In genomic region chr18:30971338-30971956, GRCh38 we compare ENCODE assay signal across 10 cellular contexts.
DNase-seq lines count a peak whose midpoint lies in the region; ATAC-seq, FAIRE-seq and TF ChIP-seq lines count a peak whose summit lies in the region.
"Had no signal": no experiment of that assay in that cellular context is flagged by ENCODE, and none has a peak within 500 bp of the region (broad histone marks: within the 10 kb centered on the region; RNA-seq: fewer than 3 reads in every experiment).

No MANE protein-coding gene starts in this region.

- H3K27me3 ChIP-seq in HL-60 (ENCODE audit: insufficient read depth, poor library complexity, severe bottlenecking) (no peaks in the 10 kb centered on the region), stomach (no peaks in the 10 kb centered on the region)

- TF ChIP-seq POLR2A in stomach (IDR thresholded peaks at IDR 0.05) (no peak), H54 (IDR thresholded peaks at IDR 0.05; ENCODE audit: low read depth, low read length) (no peak)

- no peaks in the 10 kb centered on the region for H3K36me3 ChIP-seq in stomach
- H3K36me3 ChIP-seq: HAP-1 had no signal

- intact Hi-C loops in stomach (cut with DNase I; ENCODE audit: low total_unique reads): no loop called here

- no peaks in the 10 kb centered on the region for H3K9me3 ChIP-seq in stomach
- H3K9me3 ChIP-seq: HAP-1 had no signal

- H3K4me3 ChIP-seq in AG10803 (ENCODE audit: low read length) (no peak overlapping the region), HL-60 (replicated peaks; ENCODE audit: insufficient read depth, low read length) (no peak overlapping the region), fibroblast of pulmonary artery (replicated peaks; ENCODE audit: low read depth, low read length) (no peak overlapping the region), stomach (no peak overlapping the region)
- H3K4me3 ChIP-seq: HAP-1 had no signal

- H3K4me1 ChIP-seq in stomach: peaks cover 0 to 4% (median 0%) of the 10 kb centered on the region in 4 donors
- H3K4me1 ChIP-seq: HAP-1 had no signal

- no peak overlapping the region for H3K27ac ChIP-seq in HL-60 (replicated peaks)
- H3K27ac ChIP-seq in stomach: no peak overlapping the region
- H3K27ac ChIP-seq: epithelial cell of prostate had no signal

- 0 to 4% (median 0%) methylated on average over 1 of the region's 1 CpG for WGBS in stomach, 5 donors

- DNase-seq in AG10803 (ENCODE audit: low read depth) (peak; percentile 26), HL-60 (ENCODE audit: low read depth in 1 of 2, low spot score in 1 of 2) (no peak), RKO (ENCODE audit: low spot score) (peak; percentile 55), fibroblast of pulmonary artery (ENCODE audit: low read depth) (peak; percentile 51), stomach (no peak), H54 (ENCODE audit: insufficient read length, low spot score) (no peak)
- DNase-seq in activated effector memory CD4-positive, alpha-beta T cell treated with anti-CD3 and anti-CD28 coated beads, Interleukin-2, amount 50 U/mL, for 16 hours: no peak

- TF ChIP-seq EP300 in stomach (IDR thresholded peaks at IDR 0.05): no peak

- TF ChIP-seq CTCF in AG10803 (conservative IDR thresholded peaks at IDR 0.05; ENCODE audit: low read length) (peak; percentile 56), HL-60 (IDR thresholded peaks at IDR 0.05; ENCODE audit: insufficient read depth, low read length) (peak; percentile 39), fibroblast of pulmonary artery (IDR thresholded peaks at IDR 0.05; ENCODE audit: low read length, missing control alignments) (peak; percentile 52), stomach (IDR thresholded peaks at IDR 0.05) (peak in 5 of 7 experiments; percentile 6 to 61 (median 29))

- ATAC-seq in GM18868 (IDR thresholded peaks at IDR 0.05; ENCODE audit: unreplicated experiment): peak; percentile 65

- no peak for FAIRE-seq in H54 (lab: Jason Lieb, UNC)

Comparison
In these comparisons a context has a peak if more than half of its experiments do, and no peak if none do; other contexts are left out.
1. DNase-seq: peak in AG10803 (single experiment), RKO (single experiment) and fibroblast of pulmonary artery (single experiment); none in HL-60 (0 of 2), stomach (single experiment), H54 (single experiment) and activated effector memory CD4-positive, alpha-beta T cell treated with anti-CD3 and anti-CD28 coated beads, Interleukin-2, amount 50 U/mL, for 16 hours (single experiment).
2. Peak in every context shown above with its lines, with median percentiles within 50 percentile points of each other: CTCF ChIP-seq.